ENCODE assay signal across 9 cellular contexts in genomic region chr6:169452117-169452868, GRCh38.
DNase-seq lines count a peak whose midpoint lies in the region; ATAC-seq and TF ChIP-seq lines count a peak whose summit lies in the region.
"Had no signal": no experiment of that assay in that cellular context is flagged by ENCODE, and none has a peak within 500 bp of the region (broad histone marks: within the 10 kb centered on the region; RNA-seq: fewer than 3 reads in every experiment).

No MANE protein-coding gene starts in this region.

- ATAC-seq in GM19324 (IDR thresholded peaks at IDR 0.05; ENCODE audit: low FRiP score, unreplicated experiment): no peak

- no peak overlapping the region for H3K56ac ChIP-seq in mesendoderm (ENCODE audit: low read length)

- intact Hi-C loops in ovary (cut with DNase I): no loop called here

- no peak overlapping the region for H4K5ac ChIP-seq in mesendoderm (ENCODE audit: low read length)

- H3K4me3 ChIP-seq in fibroblast of pulmonary artery (replicated peaks; ENCODE audit: low read depth, low read length) (peak overlapping the region; percentile 47), ovary (peak overlapping the region; percentile 27), mesendoderm (ENCODE audit: low read length) (no peak overlapping the region)

- H3K36me3 ChIP-seq in ovary (no peaks in the 10 kb centered on the region), mesendoderm (ENCODE audit: control insufficient read depth, insufficient read depth, low read length) (no peaks in the 10 kb centered on the region)

- peak; percentile 88 for DNase-seq in AG08395 (ENCODE audit: low spot score)
- peak; percentile 69 for DNase-seq in OCI-M1 (lab: John Stamatoyannopoulos, UW)
- DNase-seq in fibroblast of pulmonary artery (ENCODE audit: low read depth): peak; percentile 96
- DNase-seq in ovary: peak; percentile 91 to 95 (median 92)
- no peak for DNase-seq in activated naive CD4-positive, alpha-beta T cell (lab: John Stamatoyannopoulos, UW)
- DNase-seq in mesendoderm: no peak
- no peak for DNase-seq in stimulated activated CD4-positive, alpha-beta T cell treated with anti-CD3 and anti-CD28 coated beads, Interleukin-4, amount 100 ng/mL, for 4 hours
- DNase-seq: COR-L47 had no signal

- no peak overlapping the region for H2BK120ac ChIP-seq in mesendoderm (ENCODE audit: low read depth, low read length)

- H3K4me2 ChIP-seq in mesendoderm (ENCODE audit: low read length): no peak overlapping the region

- H3K23ac ChIP-seq in mesendoderm (ENCODE audit: low read length): no peak overlapping the region

- H3K27ac ChIP-seq in ovary (peak overlapping the region; percentile 54 to 93), mesendoderm (ENCODE audit: low read depth, low read length) (no peak overlapping the region)

- no peak overlapping the region for H2BK5ac ChIP-seq in mesendoderm (ENCODE audit: low read length)

- no peak overlapping the region for H3K9ac ChIP-seq in mesendoderm (ENCODE audit: low read length)

- H3K4me1 ChIP-seq in ovary (ENCODE audit: insufficient read depth) (peaks cover 23% of the 10 kb centered on the region), mesendoderm (ENCODE audit: control insufficient read depth, low read depth, low read length) (no peaks in the 10 kb centered on the region)

- H3K18ac ChIP-seq in mesendoderm (ENCODE audit: low read length): no peak overlapping the region

- H3K79me1 ChIP-seq in mesendoderm (ENCODE audit: low read length): no peaks in the 10 kb centered on the region

- TF ChIP-seq EP300 in ovary (IDR thresholded peaks at IDR 0.05): no peak

- H3K9me3 ChIP-seq in ovary: peaks cover 0 to 3% of the 10 kb centered on the region in 2 donors

- no peaks in the 10 kb centered on the region for H3K79me2 ChIP-seq in mesendoderm (ENCODE audit: control insufficient read depth, insufficient read depth, low read length)

- TF ChIP-seq CTCF in fibroblast of pulmonary artery (IDR thresholded peaks at IDR 0.05; ENCODE audit: low read length, missing control alignments) (no peak), ovary (IDR thresholded peaks at IDR 0.05) (peak in 1 of 3 donors; percentile 13)

- H2AK5ac ChIP-seq in mesendoderm (ENCODE audit: low read length): no peak overlapping the region

- no peak overlapping the region for H4K8ac ChIP-seq in mesendoderm (ENCODE audit: low read depth, low read length)

- TF ChIP-seq POLR2A in ovary (IDR thresholded peaks at IDR 0.05): peak; percentile 37

- H3K27me3 ChIP-seq in ovary (no peaks in the 10 kb centered on the region), mesendoderm (ENCODE audit: insufficient read depth, low read length, poor library complexity) (no peaks in the 10 kb centered on the region)

- no peak overlapping the region for H3K4ac ChIP-seq in mesendoderm (ENCODE audit: low read depth, low read length)

- WGBS in ovary, 3 donors: 5 to 16% (median 6%) methylated on average over 34 to 36 of the region's 36 CpGs
- no CpG with 5 or more reads among the region's 36 CpGs for WGBS in mesendoderm (ENCODE audit: extremely low coverage, insufficient coverage, low lambda C conversion rate)

- H2BK15ac ChIP-seq in mesendoderm (replicated peaks; ENCODE audit: low read depth): no peak overlapping the region

Comparison
In these comparisons a context has a peak if more than half of its experiments do, and no peak if none do; other contexts are left out.
1. DNase-seq: peak in AG08395 (single experiment), OCI-M1 (single experiment), fibroblast of pulmonary artery (single experiment) and ovary (5 of 5); none in activated naive CD4-positive, alpha-beta T cell (0 of 4), mesendoderm (single experiment) and stimulated activated CD4-positive, alpha-beta T cell treated with anti-CD3 and anti-CD28 coated beads, Interleukin-4, amount 100 ng/mL, for 4 hours (0 of 2).